In the genomic region with DNA sequence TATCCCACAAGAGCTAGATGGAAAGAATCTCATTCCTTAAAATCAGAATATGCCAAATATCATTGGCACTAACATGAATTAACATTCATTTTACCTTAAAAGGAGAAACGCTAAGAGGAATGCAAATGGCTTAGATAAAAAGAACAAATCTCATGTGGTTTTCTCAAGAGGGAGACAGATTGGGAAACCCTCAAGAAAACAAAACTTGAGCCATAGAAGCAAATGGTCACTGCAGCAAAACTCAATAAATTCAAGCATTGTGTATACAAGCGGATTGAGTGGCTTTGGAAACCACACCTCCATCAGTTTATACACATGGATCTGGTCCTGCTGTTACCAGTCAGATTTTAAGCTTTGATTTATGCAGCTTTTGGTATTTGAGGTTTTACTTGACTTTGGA, we compare ENCODE assay signal across 18 cellular contexts.
"Had no signal": no experiment of that assay in that cellular context is flagged by ENCODE, and none has a peak within 500 bp of the region (broad histone marks: within the 10 kb centered on the region; RNA-seq: fewer than 3 reads in every experiment).

No MANE protein-coding gene starts in this region.

- H3K4me3 ChIP-seq: gastroesophageal sphincter, left lung had no signal

- ATAC-seq: gastroesophageal sphincter; left lung; natural killer cell; SK-N-SH treated with all-trans-retinoic acid at 6 μM for 48 hours; stimulated activated memory B cell treated with anti-CD40 and anti-IgM and Interleukin-4, amounts not matched to agents 10 μg/mL and 1 μg/mL and 100 μg/mL, for 72 hours had no signal

- H3K27ac ChIP-seq: brain microvascular endothelial cell, gastroesophageal sphincter, left lung, VCaP had no signal

- H3K4me1 ChIP-seq: left lung had no signal

- DNase-seq: activated CD4-positive, alpha-beta T cell treated with anti-CD3 and anti-CD28 coated beads for 1 hour; activated CD4-positive, alpha-beta T cell treated with anti-CD3 and anti-CD28 coated beads, Interleukin-2, amount 50 U/mL, for 48 hours; activated T-cell treated with anti-CD3 and anti-CD28 coated beads, Interleukin-2, amount 50 U/mL, for 1 hour; amygdala; brain microvascular endothelial cell; effector CD8-positive, alpha-beta T cell; islet precursor cell; left lung; mammary epithelial cell; natural killer cell; nucleus accumbens; stimulated activated CD4-positive, alpha-beta T cell treated with anti-CD3 and anti-CD28 coated beads, Interleukin-2, amount 100 ng/mL, for 48 hours; substantia nigra; T-helper 1 cell had no signal

- H3K27me3 ChIP-seq: brain microvascular endothelial cell, gastroesophageal sphincter, left lung had no signal

- H3K9me3 ChIP-seq: gastroesophageal sphincter, left lung had no signal

- H3K36me3 ChIP-seq: brain microvascular endothelial cell, gastroesophageal sphincter, left lung had no signal
